In genomic region chrX:41441934-41442823, GRCh38 we compare ENCODE assay signal across 1 cellular context.
A peak's percentile ranks its signal among the peaks of the same experiment; 100 is the strongest.
TF ChIP-seq lines count a peak whose summit lies in the region.

No MANE protein-coding gene starts in this region.

TF ChIP-seq in HepG2, 621 proteins besides CTCF, POLR2A, EP300 and RAD21 (continued from another document and continues in another):
- TF ChIP-seq TBX3 (IDR thresholded peaks at IDR 0.05; ENCODE audit: borderline replicate concordance) (no peak), JUND (CRISPR knock-in tag; IDR thresholded peaks at IDR 0.05) (no peak), NR2F1 (CRISPR knock-in tag; IDR thresholded peaks at IDR 0.05) (peak; percentile 91 to 93), RFXANK (CRISPR knock-in tag; IDR thresholded peaks at IDR 0.05) (no peak), FOXM1 (CRISPR knock-in tag; IDR thresholded peaks at IDR 0.05) (no peak), ZNF33A (CRISPR knock-in tag; IDR thresholded peaks at IDR 0.05; ENCODE audit: borderline replicate concordance) (no peak), PCBP2 (optimal IDR thresholded peaks at IDR 0.05; ENCODE audit: low read depth, low read length, poor library complexity, severe bottlenecking) (no peak), BORCS8-MEF2B (CRISPR knock-in tag; IDR thresholded peaks at IDR 0.05) (no peak), KAT7 (CRISPR knock-in tag; IDR thresholded peaks at IDR 0.05; ENCODE audit: borderline replicate concordance) (no peak), ZBTB43 (CRISPR knock-in tag; conservative IDR thresholded peaks at IDR 0.05) (peak; percentile 24; the same call in 1 of the 2 replicates), ZBTB2 (CRISPR knock-in tag; IDR thresholded peaks at IDR 0.05; ENCODE audit: low read depth) (peak; percentile 91), PHF8 (CRISPR knock-in tag; IDR thresholded peaks at IDR 0.05) (peak; percentile 31; the same call in 1 of the 2 replicates), GABPB1 (CRISPR knock-in tag; IDR thresholded peaks at IDR 0.05) (peak; percentile 70), ZNF18 (CRISPR knock-in tag; IDR thresholded peaks at IDR 0.05; ENCODE audit: insufficient replicate concordance) (peak; percentile 42), ERF (CRISPR knock-in tag; IDR thresholded peaks at IDR 0.05) (no peak; the same call in 1 of the 2 replicates), SKI (IDR thresholded peaks at IDR 0.05; ENCODE audit: partially characterized antibody) (no peak), EHMT2 (IDR thresholded peaks at IDR 0.05; ENCODE audit: borderline replicate concordance, low read depth, low read length) (no peak), FOSL2 (CRISPR knock-in tag; IDR thresholded peaks at IDR 0.05) (peak; percentile 53; the same call in 1 of the 2 replicates), ARID4A (CRISPR knock-in tag; IDR thresholded peaks at IDR 0.05; ENCODE audit: borderline replicate concordance) (peak; percentile 52; the same call in 1 of the 2 replicates), ZKSCAN1 (IDR thresholded peaks at IDR 0.05; ENCODE audit: low read length) (no peak), GMEB1 (CRISPR knock-in tag; IDR thresholded peaks at IDR 0.05; ENCODE audit: borderline replicate concordance) (peak; percentile 57; the same call in 1 of the 2 replicates), SETDB1 (CRISPR knock-in tag; IDR thresholded peaks at IDR 0.05; ENCODE audit: borderline replicate concordance) (no peak), ATF3 (CRISPR knock-in tag; IDR thresholded peaks at IDR 0.05) (no peak), CEBPG (CRISPR knock-in tag; IDR thresholded peaks at IDR 0.05) (peak; percentile 87), RBM39 (IDR thresholded peaks at IDR 0.05; ENCODE audit: low read depth, low read length, poor library complexity, severe bottlenecking) (no peak), SP1 (IDR thresholded peaks at IDR 0.05) (no peak), SP1 (CRISPR knock-in tag; IDR thresholded peaks at IDR 0.05) (no peak; the same call in 1 of the 2 replicates), SP5 (CRISPR knock-in tag; IDR thresholded peaks at IDR 0.05; ENCODE audit: borderline replicate concordance, low read depth) (peak; percentile 31; the same call in 1 of the 2 replicates), PHF21A (CRISPR knock-in tag; IDR thresholded peaks at IDR 0.05) (peak; percentile 73; the same call in 1 of the 2 replicates), HCFC1 (IDR thresholded peaks at IDR 0.05; ENCODE audit: low read depth, low read length) (no peak), ZNF30 (CRISPR knock-in tag; IDR thresholded peaks at IDR 0.05) (no peak), KDM4B (CRISPR knock-in tag; IDR thresholded peaks at IDR 0.05) (no peak), CREBL2 (CRISPR knock-in tag; IDR thresholded peaks at IDR 0.05; ENCODE audit: borderline replicate concordance) (no peak), ASH2L (IDR thresholded peaks at IDR 0.05; ENCODE audit: insufficient read length, low read depth, low read length) (no peak), ZNF777 (CRISPR knock-in tag; IDR thresholded peaks at IDR 0.05) (0 out of 2 replicates have a peak, but pooled peaks have one; percentile 22), RXRB (CRISPR knock-in tag; IDR thresholded peaks at IDR 0.05; ENCODE audit: borderline replicate concordance) (peak; percentile 84), REXO4 (CRISPR knock-in tag; IDR thresholded peaks at IDR 0.05; ENCODE audit: borderline replicate concordance) (no peak), ZBTB8A (CRISPR knock-in tag; IDR thresholded peaks at IDR 0.05; ENCODE audit: borderline replicate concordance, low read depth) (no peak), NCOR1 (IDR thresholded peaks at IDR 0.05; ENCODE audit: borderline replicate concordance, low read length) (peak; percentile 30; the same call in 1 of the 2 replicates), HOXA3 (CRISPR knock-in tag; IDR thresholded peaks at IDR 0.05) (peak; percentile 50; the same call in 1 of the 2 replicates), XRCC5 (optimal IDR thresholded peaks at IDR 0.05; ENCODE audit: low read length) (peak; percentile 43), NFKBIZ (CRISPR knock-in tag; IDR thresholded peaks at IDR 0.05) (no peak), NPAS2 (CRISPR knock-in tag; IDR thresholded peaks at IDR 0.05; ENCODE audit: borderline replicate concordance) (no peak), MYC (CRISPR knock-in tag; IDR thresholded peaks at IDR 0.05; ENCODE audit: borderline replicate concordance) (peak; percentile 57; the same call in 1 of the 2 replicates), ZNF44 (CRISPR knock-in tag; IDR thresholded peaks at IDR 0.05) (no peak), YEATS4 (CRISPR knock-in tag; IDR thresholded peaks at IDR 0.05; ENCODE audit: borderline replicate concordance) (peak; percentile 20; the same call in 1 of the 2 replicates), ZFP91 (CRISPR knock-in tag; IDR thresholded peaks at IDR 0.05; ENCODE audit: borderline replicate concordance) (peak; percentile 73; the same call in 1 of the 2 replicates), ZNF382 (CRISPR knock-in tag; IDR thresholded peaks at IDR 0.05; ENCODE audit: borderline replicate concordance) (no peak), FOXA1 (IDR thresholded peaks at IDR 0.05) (no peak), FOXA1 (CRISPR knock-in tag; IDR thresholded peaks at IDR 0.05) (no peak), HDAC1 (CRISPR knock-in tag; IDR thresholded peaks at IDR 0.05) (peak; percentile 39; the same call in 1 of the 2 replicates), ZNF713 (CRISPR knock-in tag; IDR thresholded peaks at IDR 0.05) (no peak), FUBP1 (CRISPR knock-in tag; IDR thresholded peaks at IDR 0.05; ENCODE audit: borderline replicate concordance) (no peak), ZNF766 (CRISPR knock-in tag; IDR thresholded peaks at IDR 0.05; ENCODE audit: borderline replicate concordance) (no peak), CHD2 (IDR thresholded peaks at IDR 0.05; ENCODE audit: low read depth, low read length) (no peak), CERS6 (CRISPR knock-in tag; IDR thresholded peaks at IDR 0.05) (no peak)
